Comparison of ENCODE assay signal across 8 cellular contexts in genomic region chr13:33799950-33800592, GRCh38. TPM values are rescaled to one million over a fixed set of nuclear protein-coding genes. Genes with fewer than 3 reads are reported as not detected.
A peak's percentile ranks its signal among the peaks of the same experiment; 100 is the strongest.
DNase-seq lines count a peak whose midpoint lies in the region; ATAC-seq, FAIRE-seq and TF ChIP-seq lines count a peak whose summit lies in the region.

No MANE protein-coding gene starts in this region.

- intact Hi-C loops in right cardiac atrium (cut with DNase I) = loop anchor here in 1 of 4 donors (10.0 kb wide), 1 partner anchor 275 kb away; no protein-coding TSS in a partner anchor
- intact Hi-C loops in upper lobe of right lung (cut with DNase I) = no loop called here
- intact Hi-C loops in colonic mucosa (cut with DNase I) = loop anchor here (10.0 kb wide), 1 partner anchor 275 kb away; no protein-coding TSS in a partner anchor

- TF ChIP-seq CTCF in GM13977 (IDR thresholded peaks at IDR 0.05; ENCODE audit: extremely low read depth, insufficient read depth, missing control alignments) (peak; percentile 42), upper lobe of right lung (IDR thresholded peaks at IDR 0.05) (peak; percentile 45), colonic mucosa (IDR thresholded peaks at IDR 0.05) (no peak)

- DNase-seq in GM13977 (ENCODE audit: low spot score) = no peak
- peak; percentile 35 for DNase-seq in SK-N-DZ (ENCODE audit: low spot score)
- DNase-seq in right cardiac atrium = no peak
- DNase-seq in upper lobe of right lung = no peak
- no peak for DNase-seq in colonic mucosa
- no peak for DNase-seq in activated CD8-positive, alpha-beta memory T cell treated with anti-CD3 and anti-CD28 coated beads, Interleukin-2, amount 50 U/mL, for 48 hours

- H3K27me3 ChIP-seq in right cardiac atrium (ENCODE audit: control insufficient read depth, insufficient read depth) (no peaks in the 10 kb centered on the region), upper lobe of right lung (no peaks in the 10 kb centered on the region), colonic mucosa (no peaks in the 10 kb centered on the region)

- WGBS in right cardiac atrium = 39% methylated on average over 6 of the region's 6 CpGs

- H3K4me1 ChIP-seq in right cardiac atrium (ENCODE audit: control insufficient read depth, insufficient read depth, low read length) = no peaks in the 10 kb centered on the region
- H3K4me1 ChIP-seq in upper lobe of right lung = no peaks in the 10 kb centered on the region
- no peaks in the 10 kb centered on the region for H3K4me1 ChIP-seq in colonic mucosa

- FAIRE-seq in A204.1 (lab: Jason Lieb, UNC) = peak; percentile 94

- H3K9ac ChIP-seq in colonic mucosa (ENCODE audit: low read depth in 2 of 2, low read length in 2 of 2) = no peak overlapping the region

- H3K4me3 ChIP-seq in right cardiac atrium (ENCODE audit: low read length) = no peak overlapping the region
- peak overlapping the region; percentile 8 for H3K4me3 ChIP-seq in upper lobe of right lung
- no peak overlapping the region for H3K4me3 ChIP-seq in colonic mucosa

- peak; percentile 35 to 38 for ATAC-seq in right cardiac atrium
- no peak for ATAC-seq in upper lobe of right lung
- no peak for ATAC-seq in HG03571 (IDR thresholded peaks at IDR 0.05; ENCODE audit: unreplicated experiment)

- H3K27ac ChIP-seq in right cardiac atrium (ENCODE audit: low read length) (no peak overlapping the region), upper lobe of right lung (no peak overlapping the region), colonic mucosa (no peak overlapping the region)

- H3K36me3 ChIP-seq in upper lobe of right lung (no peaks in the 10 kb centered on the region), colonic mucosa (no peaks in the 10 kb centered on the region)

- no peaks in the 10 kb centered on the region for H3K9me3 ChIP-seq in right cardiac atrium (ENCODE audit: control insufficient read depth, low read length)
- no peaks in the 10 kb centered on the region for H3K9me3 ChIP-seq in upper lobe of right lung
- H3K9me3 ChIP-seq in colonic mucosa = no peaks in the 10 kb centered on the region

- in situ Hi-C loops in GM13977 (cut with MboI; ENCODE audit: low pct_unique_long_range_greater_than_20kb, low sequenced_read_pairs, unreplicated experiment) = no loop called here

RNA-seq across cellular contexts. Expression of gene RFC3, which starts 17.9 kb away (rescaled TPM):
- 121 and 125 TPM in 2 replicates for polyA plus RNA-seq in SK-N-DZ (2014; cell fraction: cytosol; rRNA removed)
- 108 and 120 TPM in 2 replicates for polyA plus RNA-seq in SK-N-DZ (2014; cell fraction: nucleus; rRNA removed)
- total RNA-seq in right cardiac atrium = 1 to 10 TPM; 3.4 to 6.6 (median 5.3) TPM
- polyA plus RNA-seq in right cardiac atrium = 3.9 TPM
- 7.4 TPM for total RNA-seq in upper lobe of right lung
- total RNA-seq in colonic mucosa = 10 to 100 TPM in 1 of 2 donors, 1 to 10 TPM in 1; 5.9 to 21.6 TPM

Comparison
In these comparisons a context has a peak if more than half of its experiments do, and no peak if none do; other contexts are left out.
1. ATAC-seq: peak in right cardiac atrium (2 of 2); none in upper lobe of right lung (single experiment) and HG03571 (single experiment).